19 cellular contexts compared by ENCODE assay signal in the genomic region with DNA sequence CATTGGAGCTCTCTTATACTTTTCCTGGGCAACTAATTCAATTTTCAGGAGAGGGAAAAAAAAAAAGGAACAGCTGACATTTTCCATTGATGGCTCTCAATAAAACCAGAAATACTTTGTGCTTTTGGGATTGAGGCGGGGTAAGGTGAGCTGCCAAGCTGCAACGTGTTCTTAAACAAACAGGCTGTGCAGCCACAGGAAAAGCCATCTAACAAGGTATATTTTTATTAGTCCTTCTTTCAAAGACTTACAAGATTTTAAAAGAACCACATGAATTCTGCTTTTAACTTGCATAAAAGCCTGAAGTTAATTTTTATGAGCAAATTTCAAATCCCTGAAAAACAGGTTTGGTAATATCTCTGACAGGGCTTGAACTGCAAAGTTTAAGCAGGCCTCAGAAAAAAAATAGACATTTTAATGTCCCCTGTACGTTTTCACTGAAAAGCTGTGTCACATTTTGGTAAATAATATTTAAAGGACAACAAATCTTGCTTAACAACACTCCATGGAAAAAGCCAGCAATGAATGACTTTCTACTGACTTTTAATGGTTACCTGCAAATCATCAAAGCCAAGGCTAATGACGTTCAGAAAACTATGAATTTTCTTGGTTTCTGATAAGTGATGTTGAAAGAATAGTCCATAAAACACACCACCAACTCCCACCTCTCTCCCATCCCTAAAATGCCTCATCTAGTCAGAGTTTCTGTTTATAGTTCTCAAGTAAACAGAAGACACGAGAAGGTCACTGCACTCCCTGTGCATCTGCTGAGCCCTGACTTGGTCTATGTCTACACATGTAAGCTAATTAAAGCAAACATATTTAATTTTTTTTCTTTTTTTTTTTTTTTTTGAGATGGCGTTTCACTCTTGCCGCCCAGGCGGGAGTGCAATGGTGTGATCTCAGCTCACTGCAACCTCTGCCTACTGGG.
"Had no signal": no experiment of that assay in that cellular context is flagged by ENCODE, and none has a peak within 500 bp of the region (broad histone marks: within the 10 kb centered on the region; RNA-seq: fewer than 3 reads in every experiment).

No MANE protein-coding gene starts in this region.

- H3K9me3 ChIP-seq: left ventricle myocardium inferior, right atrium auricular region, suprapubic skin, upper lobe of right lung had no signal

- H3K4me3 ChIP-seq: dorsolateral prefrontal cortex, left ventricle myocardium inferior, right atrium auricular region, suprapubic skin, upper lobe of right lung had no signal

- DNase-seq: activated naive CD4-positive, alpha-beta T cell treated with Interleukin-2 at 50 U/mL for 16 hours; activated T-cell treated with anti-CD3 and anti-CD28 coated beads for 4 hours; aorta; dorsolateral prefrontal cortex; endodermal cell; erythroblast; left ventricle myocardium inferior; mesendoderm; nucleus accumbens; small intestine; stimulated activated naive CD8-positive, alpha-beta T cell treated with anti-CD3 and anti-CD28 coated beads, Interleukin-15, Interleukin-2, amounts not matched to agents 100 U/mL and 50 U/mL, for 24 hours; SW 1271; upper lobe of right lung had no signal

- H3K36me3 Mint-ChIP-seq: natural killer cell treated with Interleukin-12 subunit alpha and Interleukin-12 subunit beta and Interleukin-15 and Interleukin-18, amount 100 ng/mL, for 72 hours had no signal

- H3K4me1 ChIP-seq: right atrium auricular region, upper lobe of right lung had no signal

- H3K27ac ChIP-seq: dorsolateral prefrontal cortex, left ventricle myocardium inferior, right atrium auricular region, suprapubic skin, upper lobe of right lung had no signal

- H3K9me3 Mint-ChIP-seq: activated T-helper 17 cell treated with anti-CD3 and anti-CD28 coated beads, Interleukin-2, amount 50 U/mL, for 72 hours; endodermal cell; natural killer cell treated with Interleukin-12 subunit alpha and Interleukin-12 subunit beta and Interleukin-15 and Interleukin-18, amount 100 ng/mL, for 72 hours; T-helper 2 cell treated with Interferon-gamma antibody and Interleukin-4, amounts not matched to agents 5 μg/mL and 100 μg/mL, for 36 hours had no signal

- H3K36me3 ChIP-seq: left ventricle myocardium inferior, right atrium auricular region, suprapubic skin, upper lobe of right lung had no signal

- H3K4me1 Mint-ChIP-seq: activated T-helper 17 cell treated with anti-CD3 and anti-CD28 coated beads, Interleukin-2, amount 50 U/mL, for 72 hours; endodermal cell had no signal

- ATAC-seq: activated CD4-positive, CD25-positive, alpha-beta regulatory T cell treated with anti-CD3 and anti-CD28 coated beads, Interleukin-2, amount 50 U/mL, for 24 hours; activated T-helper 17 cell treated with anti-CD3 and anti-CD28 coated beads, Interleukin-2, amount 50 U/mL, for 72 hours; stimulated activated naive CD8-positive, alpha-beta T cell treated with anti-CD3 and anti-CD28 coated beads, Interleukin-15, Interleukin-2, amounts not matched to agents 100 U/mL and 50 U/mL, for 24 hours; upper lobe of right lung had no signal

- H3K27me3 ChIP-seq: dorsolateral prefrontal cortex, right atrium auricular region, suprapubic skin, upper lobe of right lung had no signal

- H3K4me3 Mint-ChIP-seq: activated T-helper 17 cell treated with anti-CD3 and anti-CD28 coated beads, Interleukin-2, amount 50 U/mL, for 72 hours; endodermal cell; natural killer cell treated with Interleukin-12 subunit alpha and Interleukin-12 subunit beta and Interleukin-15 and Interleukin-18, amount 100 ng/mL, for 72 hours; T-helper 2 cell treated with Interferon-gamma antibody and Interleukin-4, amounts not matched to agents 5 μg/mL and 100 μg/mL, for 36 hours had no signal

- H3K27me3 Mint-ChIP-seq: activated T-helper 17 cell treated with anti-CD3 and anti-CD28 coated beads, Interleukin-2, amount 50 U/mL, for 72 hours had no signal

- H3K27ac Mint-ChIP-seq: activated T-helper 17 cell treated with anti-CD3 and anti-CD28 coated beads, Interleukin-2, amount 50 U/mL, for 72 hours; endodermal cell; natural killer cell treated with Interleukin-12 subunit alpha and Interleukin-12 subunit beta and Interleukin-15 and Interleukin-18, amount 100 ng/mL, for 72 hours; T-helper 2 cell treated with Interferon-gamma antibody and Interleukin-4, amounts not matched to agents 5 μg/mL and 100 μg/mL, for 36 hours had no signal
